Comparison of ENCODE assay signal across 8 cellular contexts in genomic region chr17:3668279-3669084, GRCh38. TPM values are rescaled to one million over a fixed set of nuclear protein-coding genes. Genes with fewer than 3 reads are reported as not detected.
A peak's percentile ranks its signal among the peaks of the same experiment; 100 is the strongest.
DNase-seq lines count a peak whose midpoint lies in the region; TF ChIP-seq lines count a peak whose summit lies in the region.

Gene EMC6 (plus strand): TSS chr17:3668812. CDS start chr17:3669147, 335 bp downstream.
A gene with protein sequence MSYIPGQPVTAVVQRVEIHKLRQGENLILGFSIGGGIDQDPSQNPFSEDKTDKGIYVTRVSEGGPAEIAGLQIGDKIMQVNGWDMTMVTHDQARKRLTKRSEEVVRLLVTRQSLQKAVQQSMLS (minus strand): TSS chr17:3668578. CDS start chr17:3668526, 52 bp downstream.

- TF ChIP-seq CTCF in HEK293 (tag by site-specific recombination; IDR thresholded peaks at IDR 0.05) = no peak

- peak within 1 kb of the TSS; percentile 50 to 98 (median 95) for H3K9ac ChIP-seq in subcutaneous abdominal adipose tissue (ENCODE audit: low read length in 5 of 5)

- DNase-seq in GDM1 (lab: John Stamatoyannopoulos, UW) (peak; percentile 96), MV-4-11 (lab: John Stamatoyannopoulos, UW) (peak; percentile 94), SK-MEL-5 (ENCODE audit: low read depth, low spot score) (peak; percentile 97), foreskin melanocyte (peak; percentile 93)
- peak; percentile 98 for DNase-seq in activated naive CD4-positive, alpha-beta T cell treated with Interleukin-2 at 50 U/mL for 16 hours

- in situ Hi-C loops in SK-MEL-5 (cut with HindIII; ENCODE audit: low pct_unique_long_range_greater_than_20kb, low sequenced_read_pairs) = no loop called here

- peak within 1 kb of the TSS; percentile 90 for H3K4me3 ChIP-seq in HEK293 (ENCODE audit: low read depth, low read length)
- peak within 1 kb of the TSS; percentile 95 for H3K4me3 ChIP-seq in neuron (ENCODE audit: low read length)
- peak within 1 kb of the TSS; percentile 78 to 96 (median 93) for H3K4me3 ChIP-seq in subcutaneous abdominal adipose tissue (ENCODE audit: low read depth in 1 of 5, low read length in 5 of 5)

- H3K36me3 ChIP-seq in HEK293 (ENCODE audit: control insufficient read depth in 2 of 2, insufficient read depth in 1 of 2, low read length in 2 of 2) (peaks cover 7 to 30% of the 10 kb centered on the region in 2 experiments; a peak in 2 of 3 replicates), neuron (ENCODE audit: insufficient read depth, low read length) (peaks cover 5% of the 10 kb centered on the region), subcutaneous abdominal adipose tissue (ENCODE audit: control insufficient read depth in 5 of 5, insufficient read depth in 5 of 5, low read length in 5 of 5) (peaks cover 0 to 22% (median 16%) of the 10 kb centered on the region in 5 donors)

- H2AFZ ChIP-seq in neuron (ENCODE audit: low read depth, low read length) = peak within 1 kb of the TSS; percentile 91

- CTCF ChIA-PET in HEK293 (lab: Yijun Ruan, JAX) = interaction anchor here (0.9 to 1.4 kb wide), 3 partner anchors 10 to 65 kb away, joined by 3 to 4 read pairs (median 4); no protein-coding TSS in a partner anchor

- peaks cover 8% of the 10 kb centered on the region; the same call in 1 of the 2 replicates for H3K4me1 ChIP-seq in HEK293 (ENCODE audit: control insufficient read depth, insufficient read depth, low read length)
- H3K4me1 ChIP-seq in neuron (ENCODE audit: insufficient read depth, low read length) = peaks cover 14% of the 10 kb centered on the region
- H3K4me1 ChIP-seq in subcutaneous abdominal adipose tissue (ENCODE audit: control insufficient read depth in 5 of 5, insufficient read depth in 5 of 5, low read length in 5 of 5) = peaks cover 2 to 41% (median 36%) of the 10 kb centered on the region in 5 donors

- H3K27me3 ChIP-seq in neuron (ENCODE audit: insufficient read depth, low read length) (no peaks in the 10 kb centered on the region), subcutaneous abdominal adipose tissue (ENCODE audit: control insufficient read depth in 5 of 5, insufficient read depth in 4 of 5, low read length in 5 of 5) (no peaks in the 10 kb centered on the region)

- POLR2A ChIA-PET in HEK293 (lab: Yijun Ruan, JAX) = interaction anchor here (0.7 to 4.4 kb wide), 16 partner anchors 9 to 475 kb away, joined by 3 to 75 read pairs (median 4); partner anchors contain the start of genes CTNS, CYB5D2, HASPIN and SHPK

- H3K27ac ChIP-seq in HEK293 (ENCODE audit: extremely low read depth, low read depth, low read length) (peak within 1 kb of the TSS; percentile 93), subcutaneous abdominal adipose tissue (ENCODE audit: low read depth, low read length) (peak within 1 kb of the TSS; percentile 85)

- no peaks in the 10 kb centered on the region for H3K9me3 ChIP-seq in HEK293 (ENCODE audit: control insufficient read depth, insufficient read depth, low read depth, low read length)
- H3K9me3 ChIP-seq in neuron (ENCODE audit: low read length) = no peaks in the 10 kb centered on the region
- H3K9me3 ChIP-seq in subcutaneous abdominal adipose tissue (ENCODE audit: control insufficient read depth in 5 of 5, low read length in 5 of 5) = no peaks in the 10 kb centered on the region

TF ChIP-seq in HEK293, 187 proteins besides CTCF, POLR2A, EP300 and RAD21 (continues in another document):
- TF ChIP-seq HIC1 (tag by site-specific recombination; IDR thresholded peaks at IDR 0.05) (no peak), ZNF404 (tag by site-specific recombination; IDR thresholded peaks at IDR 0.05) (no peak), ZNF211 (tag by site-specific recombination; IDR thresholded peaks at IDR 0.05; ENCODE audit: low read depth) (no peak), ZNF184 (tag by site-specific recombination; IDR thresholded peaks at IDR 0.05) (no peak; the same call in 1 of the 2 replicates), ZXDB (tag by site-specific recombination; IDR thresholded peaks at IDR 0.05) (peak; percentile 28), ZNF311 (tag by site-specific recombination; IDR thresholded peaks at IDR 0.05; ENCODE audit: borderline replicate concordance) (no peak), ZBTB11 (tag by site-specific recombination; conservative IDR thresholded peaks at IDR 0.05; ENCODE audit: low read depth) (peak; percentile 38; the same call in 1 of the 2 replicates), ZNF350 (tag by site-specific recombination; IDR thresholded peaks at IDR 0.05) (no peak), ZNF155 (tag by site-specific recombination; IDR thresholded peaks at IDR 0.05) (no peak), HOXD13 (CRISPR knock-in tag; IDR thresholded peaks at IDR 0.05; ENCODE audit: borderline replicate concordance) (no peak), ZNF701 (tag by site-specific recombination; IDR thresholded peaks at IDR 0.05) (no peak), ZBTB1 (tag by site-specific recombination; IDR thresholded peaks at IDR 0.05) (no peak)
- TF ChIP-seq, protein P1, sequence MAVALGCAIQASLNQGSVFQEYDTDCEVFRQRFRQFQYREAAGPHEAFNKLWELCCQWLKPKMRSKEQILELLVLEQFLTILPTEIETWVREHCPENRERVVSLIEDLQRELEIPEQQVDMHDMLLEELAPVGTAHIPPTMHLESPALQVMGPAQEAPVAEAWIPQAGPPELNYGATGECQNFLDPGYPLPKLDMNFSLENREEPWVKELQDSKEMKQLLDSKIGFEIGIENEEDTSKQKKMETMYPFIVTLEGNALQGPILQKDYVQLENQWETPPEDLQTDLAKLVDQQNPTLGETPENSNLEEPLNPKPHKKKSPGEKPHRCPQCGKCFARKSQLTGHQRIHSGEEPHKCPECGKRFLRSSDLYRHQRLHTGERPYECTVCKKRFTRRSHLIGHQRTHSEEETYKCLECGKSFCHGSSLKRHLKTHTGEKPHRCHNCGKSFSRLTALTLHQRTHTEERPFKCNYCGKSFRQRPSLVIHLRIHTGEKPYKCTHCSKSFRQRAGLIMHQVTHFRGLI (tag by site-specific recombination; IDR thresholded peaks at IDR 0.05) = no peak

RNA-seq across cellular contexts. Expression of gene EMC6, which starts in this region (rescaled TPM):
- 23.3 and 37.3 TPM in 2 replicates for total RNA-seq in SK-MEL-5 (2014; rRNA removed; shearing (Covaris generic))
- 126 and 155 TPM in 2 replicates for polyA plus RNA-seq in SK-MEL-5 (2015; cell fraction: cytosol; rRNA removed)
- polyA plus RNA-seq in SK-MEL-5 (2015; cell fraction: nucleus; rRNA removed) = 15.0 and 35.1 TPM in 2 replicates

RNA-seq across cellular contexts. Expression of the second gene that starts in this region (rescaled TPM):
- total RNA-seq in SK-MEL-5 (2014; rRNA removed; shearing (Covaris generic)) = 49.9 and 50.4 TPM in 2 replicates
- polyA plus RNA-seq in SK-MEL-5 (2015; cell fraction: cytosol; rRNA removed) = 44.1 and 57.3 TPM in 2 replicates
- polyA plus RNA-seq in SK-MEL-5 (2015; cell fraction: nucleus; rRNA removed) = 12.1 and 18.3 TPM in 2 replicates

Comparison
In these comparisons a context has a peak if more than half of its experiments do, and no peak if none do; other contexts are left out.
1. Peak in every context shown above with its lines: DNase-seq, H3K4me3 ChIP-seq and H3K27ac ChIP-seq.